In genomic region chr3:151282921-151283320, GRCh38 we compare ENCODE assay signal across 8 cellular contexts. TPM values are rescaled to one million over a fixed set of nuclear protein-coding genes. Genes with fewer than 3 reads are reported as not detected.
DNase-seq lines count a peak whose midpoint lies in the region; ATAC-seq and TF ChIP-seq lines count a peak whose summit lies in the region.

No MANE protein-coding gene starts in this region.

- no peak for TF ChIP-seq EP300 in esophagus muscularis mucosa (IDR thresholded peaks at IDR 0.05)

- peak overlapping the region in 1 of 2 donors; percentile 5 for H3K27ac Mint-ChIP-seq in natural killer cell treated with Interleukin-12 subunit alpha and Interleukin-12 subunit beta and Interleukin-15 and Interleukin-18, amount 100 ng/mL, for 72 hours

- peak; percentile 59 for ATAC-seq in GM18511 (IDR thresholded peaks at IDR 0.05; ENCODE audit: unreplicated experiment)
- ATAC-seq in natural killer cell treated with Interleukin-12 subunit alpha and Interleukin-12 subunit beta and Interleukin-15 and Interleukin-18, amount 100 ng/mL, for 72 hours, result peak; percentile 62 to 68
- no peak for ATAC-seq in GM18873 (IDR thresholded peaks at IDR 0.05; ENCODE audit: low FRiP score, unreplicated experiment)
- ATAC-seq in HG02678 (IDR thresholded peaks at IDR 0.05; ENCODE audit: unreplicated experiment), result no peak

- no peaks in the 10 kb centered on the region for H3K9me3 ChIP-seq in BE2C
- no peaks in the 10 kb centered on the region for H3K9me3 ChIP-seq in esophagus muscularis mucosa

- no peak overlapping the region for H3K4me3 Mint-ChIP-seq in natural killer cell treated with Interleukin-12 subunit alpha and Interleukin-12 subunit beta and Interleukin-15 and Interleukin-18, amount 100 ng/mL, for 72 hours

- H3K9me3 Mint-ChIP-seq in natural killer cell treated with Interleukin-12 subunit alpha and Interleukin-12 subunit beta and Interleukin-15 and Interleukin-18, amount 100 ng/mL, for 72 hours, result no peaks in the 10 kb centered on the region

- no peaks in the 10 kb centered on the region for H3K36me3 ChIP-seq in BE2C
- no peaks in the 10 kb centered on the region for H3K36me3 ChIP-seq in esophagus muscularis mucosa

- 0% methylated on average over 1 of the region's 1 CpG for WGBS in esophagus muscularis mucosa

- no peaks in the 10 kb centered on the region for H3K27me3 ChIP-seq in BE2C
- H3K27me3 ChIP-seq in esophagus muscularis mucosa, result no peaks in the 10 kb centered on the region

- no peaks in the 10 kb centered on the region for H3K27me3 Mint-ChIP-seq in natural killer cell treated with Interleukin-12 subunit alpha and Interleukin-12 subunit beta and Interleukin-15 and Interleukin-18, amount 100 ng/mL, for 72 hours

- no peak overlapping the region for H3K4me3 ChIP-seq in BE2C (ENCODE audit: low read depth, low read length)
- H3K4me3 ChIP-seq in esophagus muscularis mucosa, result no peak overlapping the region

- intact Hi-C loops in esophagus muscularis mucosa (cut with DNase I), result loop anchor here (1.0 to 2.0 kb wide), 2 partner anchors 56 to 114 kb away; no protein-coding TSS in a partner anchor

- TF ChIP-seq CTCF in BE2C (IDR thresholded peaks at IDR 0.05; ENCODE audit: low read depth, low read length), result peak; percentile 65
- TF ChIP-seq CTCF in esophagus muscularis mucosa (IDR thresholded peaks at IDR 0.05), result peak; percentile 62 to 72 (median 66)

- peaks cover 5% of the 10 kb centered on the region; the same call in 1 of the 2 replicates for H3K4me1 ChIP-seq in BE2C
- peaks cover 0 to 45% (median 19%) of the 10 kb centered on the region in 4 donors for H3K4me1 ChIP-seq in esophagus muscularis mucosa

- H3K36me3 Mint-ChIP-seq in natural killer cell treated with Interleukin-12 subunit alpha and Interleukin-12 subunit beta and Interleukin-15 and Interleukin-18, amount 100 ng/mL, for 72 hours, result no peaks in the 10 kb centered on the region

- DNase-seq in BE2C (no peak), MV-4-11 (lab: John Stamatoyannopoulos, UW) (peak; percentile 56), SKM-1 (lab: John Stamatoyannopoulos, UW; ENCODE audit: unreplicated experiment) (peak; percentile 57), esophagus muscularis mucosa (ENCODE audit: extremely low spot score) (no peak)
- no peak for DNase-seq in natural killer cell treated with Interleukin-12 subunit alpha and Interleukin-12 subunit beta and Interleukin-15 and Interleukin-18, amount 100 ng/mL, for 72 hours (ENCODE audit: low spot score)

- H3K4me1 Mint-ChIP-seq in natural killer cell treated with Interleukin-12 subunit alpha and Interleukin-12 subunit beta and Interleukin-15 and Interleukin-18, amount 100 ng/mL, for 72 hours (ENCODE audit: low read depth in 2 of 2), result peaks cover 19 to 35% of the 10 kb centered on the region in 2 donors

- no peak for TF ChIP-seq POLR2A in esophagus muscularis mucosa (IDR thresholded peaks at IDR 0.05; ENCODE audit: low read depth)

- H3K27ac ChIP-seq in esophagus muscularis mucosa (replicated peaks in 1 of 4), result peak overlapping the region in 1 of 4 donors; percentile 55

RNA-seq across cellular contexts. Expression of gene P2RY14, which starts 4.6 kb away (rescaled TPM):
- polyA plus RNA-seq in BE2C (2012; ENCODE audit: insufficient read depth, insufficient read length, low read depth), result not detected
- total RNA-seq in esophagus muscularis mucosa, result 10 to 100 TPM in 3 of 4 donors, 1 to 10 TPM in 1; 3.0 to 14.2 (median 12.4) TPM
- total RNA-seq in natural killer cell treated with Interleukin-12 subunit alpha and Interleukin-12 subunit beta and Interleukin-15 and Interleukin-18, amount 100 ng/mL, for 72 hours, result 1 to 10 TPM; 2.0 to 2.1 TPM

RNA-seq across cellular contexts. Expression of gene GPR87, which starts 33.7 kb away (rescaled TPM):
- polyA plus RNA-seq in BE2C (2012; ENCODE audit: insufficient read depth, insufficient read length, low read depth), result not detected
- not detected for total RNA-seq in esophagus muscularis mucosa
- total RNA-seq in natural killer cell treated with Interleukin-12 subunit alpha and Interleukin-12 subunit beta and Interleukin-15 and Interleukin-18, amount 100 ng/mL, for 72 hours, result not detected

RNA-seq across cellular contexts. Expression of gene P2RY13, which starts 46.4 kb away (rescaled TPM):
- not detected for polyA plus RNA-seq in BE2C (2012; ENCODE audit: insufficient read depth, insufficient read length, low read depth)
- total RNA-seq in esophagus muscularis mucosa, result 1 to 10 TPM in 3 of 4 donors, under 1 TPM in 1; 0.80 to 2.0 (median 1.4) TPM
- total RNA-seq in natural killer cell treated with Interleukin-12 subunit alpha and Interleukin-12 subunit beta and Interleukin-15 and Interleukin-18, amount 100 ng/mL, for 72 hours, result not detected

Comparison
In these comparisons a context has a peak if more than half of its experiments do, and no peak if none do; other contexts are left out.
1. DNase-seq: peak in MV-4-11 (single experiment) and SKM-1 (single experiment); none in BE2C (single experiment), esophagus muscularis mucosa (single experiment) and natural killer cell treated with Interleukin-12 subunit alpha and Interleukin-12 subunit beta and Interleukin-15 and Interleukin-18, amount 100 ng/mL, for 72 hours (single experiment).
2. ATAC-seq: peak in GM18511 (single experiment) and natural killer cell treated with Interleukin-12 subunit alpha and Interleukin-12 subunit beta and Interleukin-15 and Interleukin-18, amount 100 ng/mL, for 72 hours (2 of 2); none in GM18873 (single experiment) and HG02678 (single experiment).